ENCODE assay signal across 20 cellular contexts in genomic region chr6:131255911-131256310, GRCh38.
DNase-seq lines count a peak whose midpoint lies in the region; ATAC-seq and TF ChIP-seq lines count a peak whose summit lies in the region.
"Had no signal": no experiment of that assay in that cellular context is flagged by ENCODE, and none has a peak within 500 bp of the region (broad histone marks: within the 10 kb centered on the region; RNA-seq: fewer than 3 reads in every experiment).

No MANE protein-coding gene starts in this region.

- H3K9me2 ChIP-seq in PC-9 (ENCODE audit: insufficient read depth) (no peaks in the 10 kb centered on the region), SK-N-SH (no peaks in the 10 kb centered on the region)

- no peak for TF ChIP-seq RAD21 in SK-N-SH (IDR thresholded peaks at IDR 0.05; ENCODE audit: low read length)

- no peaks in the 10 kb centered on the region for H3K27me3 Mint-ChIP-seq in natural killer cell (ENCODE audit: low read depth in 2 of 2)
- H3K27me3 Mint-ChIP-seq in natural killer cell treated with Interleukin-12 subunit alpha and Interleukin-12 subunit beta and Interleukin-15 and Interleukin-18, amount 100 ng/mL, for 72 hours, result no peaks in the 10 kb centered on the region

- H2BK5ac ChIP-seq in trophoblast cell (ENCODE audit: low read depth, low read length, poor library complexity), result no peak overlapping the region

- WGBS in SK-N-SH (ENCODE audit: low lambda C conversion rate), result 46% methylated on average over 2 of the region's 2 CpGs
- no CpG with 5 or more reads among the region's 2 CpGs for whole genome bisulfite sequencing in trophoblast cell (ENCODE audit: extremely low coverage, insufficient coverage, insufficient read length)

- H4K20me1 ChIP-seq in PC-9 (ENCODE audit: insufficient read depth), result no peaks in the 10 kb centered on the region
- no peaks in the 10 kb centered on the region for H4K20me1 ChIP-seq in SK-N-SH (ENCODE audit: insufficient read depth)

- H3K4me3 ChIP-seq in PC-9 (no peak overlapping the region), choroid plexus epithelial cell (ENCODE audit: low read depth, low read length) (no peak overlapping the region), SK-N-SH (ENCODE audit: low read depth in 2 of 2, low read length in 1 of 2) (no peak overlapping the region), trophoblast cell (ENCODE audit: low read depth, low read length) (no peak overlapping the region)
- H3K4me3 ChIP-seq: MG63, neural progenitor cell, right atrium auricular region, uterus had no signal

- no peak overlapping the region for H2AK5ac ChIP-seq in trophoblast cell (ENCODE audit: low read length)

- H3K27ac ChIP-seq in PC-9 (no peak overlapping the region), SK-N-SH (ENCODE audit: low read depth in 2 of 2, low read length in 1 of 2) (no peak overlapping the region), trophoblast cell (ENCODE audit: low read depth, low read length) (no peak overlapping the region)
- H3K27ac ChIP-seq: epithelial cell of prostate, neural progenitor cell, right atrium auricular region, uterus, WERI-Rb-1 had no signal

- no peak overlapping the region for H3K23ac ChIP-seq in trophoblast cell (ENCODE audit: low read length)

- no peak for TF ChIP-seq EP300 in SK-N-SH (IDR thresholded peaks at IDR 0.05; ENCODE audit: borderline replicate concordance in 1 of 2, low read depth in 1 of 2, low read length in 1 of 2)

- CTCF ChIA-PET in PC-9 (lab: Charles Lee) (no interaction called here), SK-N-SH (lab: Yijun Ruan, JAX) (no interaction called here)

- no TSS peak for BruUV-seq in PC-9 (replicated peaks; lab: Mats Ljungman, UMichigan)

- no peak overlapping the region for H4K8ac ChIP-seq in trophoblast cell (ENCODE audit: low read depth, low read length)

- no peaks in the 10 kb centered on the region for H3K36me3 ChIP-seq in PC-9 (ENCODE audit: low read depth)
- H3K36me3 ChIP-seq in SK-N-SH (replicated peaks in 1 of 2; ENCODE audit: control insufficient read depth in 1 of 2, insufficient read depth in 2 of 2, low read length in 1 of 2), result no peaks in the 10 kb centered on the region
- no peaks in the 10 kb centered on the region for H3K36me3 ChIP-seq in trophoblast cell (ENCODE audit: control insufficient read depth in 1 of 2, insufficient read depth in 2 of 2, low read length in 2 of 2)
- H3K36me3 ChIP-seq: MG63, neural progenitor cell, right atrium auricular region, uterus, WERI-Rb-1 had no signal

- no peaks in the 10 kb centered on the region for H3K36me3 Mint-ChIP-seq in natural killer cell
- H3K36me3 Mint-ChIP-seq in natural killer cell treated with Interleukin-12 subunit alpha and Interleukin-12 subunit beta and Interleukin-15 and Interleukin-18, amount 100 ng/mL, for 72 hours, result no peaks in the 10 kb centered on the region

- peaks cover 9% of the 10 kb centered on the region; the same call in 1 of the 2 replicates for H3F3A ChIP-seq in PC-9 (ENCODE audit: insufficient read depth, low read depth)
- no peaks in the 10 kb centered on the region for H3F3A ChIP-seq in SK-N-SH (replicated peaks; ENCODE audit: insufficient read depth)

- H2BK12ac ChIP-seq in trophoblast cell (ENCODE audit: low read length), result no peak overlapping the region

- H3K27ac Mint-ChIP-seq in natural killer cell, result peak overlapping the region; percentile 5 to 27
- H3K27ac Mint-ChIP-seq in natural killer cell treated with Interleukin-12 subunit alpha and Interleukin-12 subunit beta and Interleukin-15 and Interleukin-18, amount 100 ng/mL, for 72 hours, result no peak overlapping the region
- H3K27ac Mint-ChIP-seq: memory B cell, neural progenitor cell had no signal

- no peak overlapping the region for H4K91ac ChIP-seq in trophoblast cell (ENCODE audit: low read depth, low read length)

- H3K4ac ChIP-seq in trophoblast cell (ENCODE audit: low read depth, low read length), result no peak overlapping the region

- H3K9ac ChIP-seq in SK-N-SH (no peak overlapping the region), trophoblast cell (ENCODE audit: low read length) (no peak overlapping the region)
- H3K9ac ChIP-seq: neural progenitor cell had no signal

- H2BK120ac ChIP-seq in trophoblast cell (ENCODE audit: insufficient read depth, low read length, poor library complexity), result no peak overlapping the region

- H3K4me3 Mint-ChIP-seq in natural killer cell, result no peak overlapping the region
- H3K4me3 Mint-ChIP-seq in natural killer cell treated with Interleukin-12 subunit alpha and Interleukin-12 subunit beta and Interleukin-15 and Interleukin-18, amount 100 ng/mL, for 72 hours, result no peak overlapping the region
- H3K4me3 Mint-ChIP-seq: immature natural killer cell, memory B cell, neural progenitor cell had no signal

- H3K18ac ChIP-seq in trophoblast cell (ENCODE audit: low read length), result no peak overlapping the region

- no peak for ATAC-seq in natural killer cell
- no peak for ATAC-seq in natural killer cell treated with Interleukin-12 subunit alpha and Interleukin-12 subunit beta and Interleukin-15 and Interleukin-18, amount 100 ng/mL, for 72 hours
- no peak for ATAC-seq in HG02840 (IDR thresholded peaks at IDR 0.05; ENCODE audit: low FRiP score, unreplicated experiment)

- no peak overlapping the region for H4K12ac ChIP-seq in trophoblast cell (ENCODE audit: low read depth, low read length)

- H3K79me2 ChIP-seq in PC-9 (ENCODE audit: low read depth) (no peaks in the 10 kb centered on the region), SK-N-SH (ENCODE audit: insufficient read depth) (no peaks in the 10 kb centered on the region), trophoblast cell (ENCODE audit: control insufficient read depth, insufficient read depth, low read length, poor library complexity) (no peaks in the 10 kb centered on the region)

- TF ChIP-seq CTCF in natural killer cell (IDR thresholded peaks at IDR 0.05), result no peak
- no peak for TF ChIP-seq CTCF in PC-9 (conservative IDR thresholded peaks at IDR 0.05)
- peak; percentile 26 for TF ChIP-seq CTCF in choroid plexus epithelial cell (conservative IDR thresholded peaks at IDR 0.05; ENCODE audit: low read depth, low read length)
- TF ChIP-seq CTCF in SK-N-SH (IDR thresholded peaks at IDR 0.05), result no peak

- no peaks in the 10 kb centered on the region for H3K79me1 ChIP-seq in trophoblast cell (ENCODE audit: low read length)

- POLR2A ChIA-PET in PC-9 (lab: Charles Lee; ENCODE audit: unreplicated experiment), result interaction anchor here (0.7 kb wide), 2 partner anchors 224 to 468 kb away, joined by 3 to 6 read pairs; no protein-coding TSS in a partner anchor
- POLR2A ChIA-PET in SK-N-SH (lab: Yijun Ruan, JAX), result no interaction called here

- no peak for DNase-seq in natural killer cell
- DNase-seq in natural killer cell treated with Interleukin-12 subunit alpha and Interleukin-12 subunit beta and Interleukin-15 and Interleukin-18, amount 100 ng/mL, for 72 hours (ENCODE audit: low spot score), result no peak
- peak; percentile 16 to 54 for DNase-seq in PC-9
- DNase-seq in choroid plexus epithelial cell (ENCODE audit: low read depth), result peak; percentile 74
- no peak for DNase-seq in SK-N-SH
- DNase-seq in kidney tubule cell (ENCODE audit: low spot score), result no peak
- no peak for DNase-seq in trophoblast cell
- DNase-seq: dermis blood vessel endothelial cell, GF-D8, immature natural killer cell, MG63, NCI-H1930, SW 1271, uterus, WERI-Rb-1 had no signal

- H2AFZ ChIP-seq in PC-9, result no peak overlapping the region
- no peak overlapping the region for H2AFZ ChIP-seq in SK-N-SH (ENCODE audit: low read depth)
- H2AFZ ChIP-seq in trophoblast cell (ENCODE audit: insufficient read depth, low read length, poor library complexity), result no peak overlapping the region
- H2AFZ ChIP-seq: neural progenitor cell had no signal

- H3K9me3 ChIP-seq in PC-9 (ENCODE audit: insufficient read depth, low read depth) (no peaks in the 10 kb centered on the region), SK-N-SH (no peaks in the 10 kb centered on the region), trophoblast cell (ENCODE audit: insufficient read depth, low read depth, low read length) (no peaks in the 10 kb centered on the region)
- H3K9me3 ChIP-seq: MG63, right atrium auricular region, uterus had no signal

- peaks cover 38 to 43% of the 10 kb centered on the region in 2 donors for H3K4me1 Mint-ChIP-seq in natural killer cell
- H3K4me1 Mint-ChIP-seq in natural killer cell treated with Interleukin-12 subunit alpha and Interleukin-12 subunit beta and Interleukin-15 and Interleukin-18, amount 100 ng/mL, for 72 hours (ENCODE audit: low read depth in 2 of 2), result peaks cover 17 to 26% of the 10 kb centered on the region in 2 donors

- no peak overlapping the region for H3K14ac ChIP-seq in trophoblast cell (ENCODE audit: low read length)

- peaks cover 38% of the 10 kb centered on the region for H3K4me1 ChIP-seq in PC-9 (replicated peaks; ENCODE audit: insufficient read depth)
- no peaks in the 10 kb centered on the region; a peak in 1 of 4 replicates for H3K4me1 ChIP-seq in SK-N-SH (ENCODE audit: control insufficient read depth in 1 of 2, insufficient read depth in 2 of 2, low read depth in 1 of 2, low read length in 1 of 2)
- H3K4me1 ChIP-seq in trophoblast cell (ENCODE audit: control insufficient read depth in 1 of 2, insufficient read depth in 2 of 2, low read length in 2 of 2), result no peaks in the 10 kb centered on the region
- H3K4me1 ChIP-seq: uterus had no signal

- H3K4me2 ChIP-seq in PC-9 (peak overlapping the region; percentile 50), SK-N-SH (no peak overlapping the region), trophoblast cell (ENCODE audit: low read length) (no peak overlapping the region)
- H3K4me2 ChIP-seq: neural progenitor cell had no signal

- no peaks in the 10 kb centered on the region for H3K27me3 ChIP-seq in PC-9 (ENCODE audit: insufficient read depth, low read depth)
- H3K27me3 ChIP-seq in SK-N-SH (ENCODE audit: insufficient read depth), result 0 out of 2 replicates have a peak, but pooled peaks cover under 1% of the 10 kb centered on the region
- no peaks in the 10 kb centered on the region for H3K27me3 ChIP-seq in trophoblast cell (ENCODE audit: insufficient read depth, low read length)
- H3K27me3 ChIP-seq: MG63, neural progenitor cell, right atrium auricular region, uterus had no signal

- no peaks in the 10 kb centered on the region for H3K9me3 Mint-ChIP-seq in natural killer cell
- no peaks in the 10 kb centered on the region for H3K9me3 Mint-ChIP-seq in natural killer cell treated with Interleukin-12 subunit alpha and Interleukin-12 subunit beta and Interleukin-15 and Interleukin-18, amount 100 ng/mL, for 72 hours
- H3K9me3 Mint-ChIP-seq: immature natural killer cell had no signal

- intact Hi-C loops in natural killer cell (cut with micrococcal nuclease) (no loop called here), PC-9 (cut with micrococcal nuclease; ENCODE audit: unreplicated experiment) (no loop called here)

Comparison
In these comparisons a context has a peak if more than half of its experiments do, and no peak if none do; other contexts are left out.
1. H3K27ac Mint-ChIP-seq: peak in natural killer cell (2 of 2); none in natural killer cell treated with Interleukin-12 subunit alpha and Interleukin-12 subunit beta and Interleukin-15 and Interleukin-18, amount 100 ng/mL, for 72 hours (0 of 2).
2. DNase-seq: peak in PC-9 (2 of 2) and choroid plexus epithelial cell (single experiment); none in natural killer cell (single experiment), natural killer cell treated with Interleukin-12 subunit alpha and Interleukin-12 subunit beta and Interleukin-15 and Interleukin-18, amount 100 ng/mL, for 72 hours (single experiment), SK-N-SH (single experiment), kidney tubule cell (single experiment) and trophoblast cell (0 of 2).